8 cellular contexts compared by ENCODE assay signal in genomic region chr4:6372649-6373525, GRCh38.
DNase-seq lines count a peak whose midpoint lies in the region; ATAC-seq and TF ChIP-seq lines count a peak whose summit lies in the region.

No MANE protein-coding gene starts in this region.

- no peaks in the 10 kb centered on the region for H3K27me3 ChIP-seq in endodermal cell (ENCODE audit: control insufficient read depth, insufficient read depth, low read length, poor library complexity, severe bottlenecking)

- no peak overlapping the region for H3K27ac Mint-ChIP-seq in activated T-cell treated with anti-CD3 and anti-CD28 coated beads, Interleukin-2, amount 50 U/mL, for 24 hours
- no peak overlapping the region for H3K27ac Mint-ChIP-seq in endodermal cell

- no peak for TF ChIP-seq CTCF in endodermal cell (conservative IDR thresholded peaks at IDR 0.05)

- no peaks in the 10 kb centered on the region for H3K9me3 Mint-ChIP-seq in activated T-cell treated with anti-CD3 and anti-CD28 coated beads, Interleukin-2, amount 50 U/mL, for 24 hours
- no peaks in the 10 kb centered on the region for H3K9me3 Mint-ChIP-seq in endodermal cell

- no peak overlapping the region for H3K4me3 Mint-ChIP-seq in activated T-cell treated with anti-CD3 and anti-CD28 coated beads, Interleukin-2, amount 50 U/mL, for 24 hours
- H3K4me3 Mint-ChIP-seq in endodermal cell, result no peak overlapping the region

- H3K27me3 Mint-ChIP-seq in activated T-cell treated with anti-CD3 and anti-CD28 coated beads, Interleukin-2, amount 50 U/mL, for 24 hours, result peaks cover 11% of the 10 kb centered on the region
- H3K27me3 Mint-ChIP-seq in endodermal cell (ENCODE audit: insufficient read depth), result peaks cover 12% of the 10 kb centered on the region

- no peak overlapping the region for H3K27ac ChIP-seq in endodermal cell (ENCODE audit: low read depth, low read length)

- peak; percentile 31 for DNase-seq in activated T-cell treated with anti-CD3 and anti-CD28 coated beads, Interleukin-2, amount 50 U/mL, for 24 hours
- DNase-seq in activated T-cell treated with anti-CD3 and anti-CD28 coated beads for 4 hours (no peak), NCI-H82 (lab: John Stamatoyannopoulos, UW) (peak; percentile 63), endodermal cell (peak; percentile 85), retina (peak; percentile 56), NK-92 (lab: John Stamatoyannopoulos, UW; ENCODE audit: unreplicated experiment) (no peak)

- no peak overlapping the region for H3K4me3 ChIP-seq in endodermal cell (ENCODE audit: low read length)

- H3K4me1 Mint-ChIP-seq in activated T-cell treated with anti-CD3 and anti-CD28 coated beads, Interleukin-2, amount 50 U/mL, for 24 hours (ENCODE audit: low read depth), result no peaks in the 10 kb centered on the region
- peaks cover 6% of the 10 kb centered on the region for H3K4me1 Mint-ChIP-seq in endodermal cell

- H3K9me3 ChIP-seq in endodermal cell (ENCODE audit: control insufficient read depth, low read length), result no peaks in the 10 kb centered on the region

- H3K36me3 Mint-ChIP-seq in activated T-cell treated with anti-CD3 and anti-CD28 coated beads, Interleukin-2, amount 50 U/mL, for 24 hours (ENCODE audit: low read depth), result no peaks in the 10 kb centered on the region
- no peaks in the 10 kb centered on the region for H3K36me3 Mint-ChIP-seq in endodermal cell (ENCODE audit: low read depth)

- no peak overlapping the region for H3K9ac ChIP-seq in endodermal cell (ENCODE audit: extremely low read depth, low read length, poor library complexity, severe bottlenecking)

- no peaks in the 10 kb centered on the region for H3K4me1 ChIP-seq in endodermal cell (ENCODE audit: control insufficient read depth, insufficient read depth, low read length)

- 92 to 93% methylated on average over 8 to 14 of the region's 14 CpGs for WGBS in endodermal cell (ENCODE audit: insufficient coverage in 1 of 2, insufficient read length in 1 of 2), 2 experiments

- H3K36me3 ChIP-seq in endodermal cell (ENCODE audit: control insufficient read depth, insufficient read depth, low read length), result no peaks in the 10 kb centered on the region

- ATAC-seq in HG02588 (IDR thresholded peaks at IDR 0.05; ENCODE audit: unreplicated experiment), result peak; percentile 51
- no peak for ATAC-seq in HG03460 (IDR thresholded peaks at IDR 0.05; ENCODE audit: unreplicated experiment)

Comparison
In these comparisons a context has a peak if more than half of its experiments do, and no peak if none do; other contexts are left out.
1. DNase-seq: peak in activated T-cell treated with anti-CD3 and anti-CD28 coated beads, Interleukin-2, amount 50 U/mL, for 24 hours (single experiment), NCI-H82 (single experiment), endodermal cell (single experiment) and retina (single experiment); none in activated T-cell treated with anti-CD3 and anti-CD28 coated beads for 4 hours (single experiment) and NK-92 (single experiment).